ENCODE assay signal across 28 cellular contexts in genomic region chr1:57302812-57303607, GRCh38.
"Had no signal": no experiment of that assay in that cellular context is flagged by ENCODE, and none has a peak within 500 bp of the region (broad histone marks: within the 10 kb centered on the region; RNA-seq: fewer than 3 reads in every experiment).

No MANE protein-coding gene starts in this region.

- H3K36me3 ChIP-seq: breast epithelium, SJSA1 had no signal

- H3K27ac ChIP-seq: breast epithelium, KMS-11, SJSA1 had no signal

- H3K9me3 ChIP-seq: breast epithelium, SJSA1 had no signal

- ATAC-seq: activated CD8-positive, alpha-beta memory T cell treated with anti-CD3 and anti-CD28 coated beads, Interleukin-2, amount 10 ng/mL, durations not matched to agents 7 days and 5 days; PC-3; SK-N-SH treated with all-trans-retinoic acid at 6 μM for 48 hours had no signal

- H3K4me3 Mint-ChIP-seq: activated B cell treated with CpG ODN at 0.5 μM for 24 hours; activated CD4-positive, alpha-beta T cell treated with anti-CD3 and anti-CD28 coated beads, Interleukin-2, amount 10 ng/mL, durations not matched to agents 24 days and 14 days; activated CD8-positive, alpha-beta memory T cell treated with anti-CD3 and anti-CD28 coated beads, Interleukin-2, amount 10 ng/mL, durations not matched to agents 7 days and 5 days; activated naive CD4-positive, alpha-beta T cell treated with anti-CD3 and anti-CD28 coated beads, Interleukin-2, amount 50 U/mL, for 24 hours; activated T-cell treated with anti-CD3 and anti-CD28 coated beads, Interleukin-2, amount 50 U/mL, for 24 hours; activated T-helper 1 cell treated with anti-CD3 and anti-CD28 coated beads, Interleukin-12 subunit alpha, Interleukin-12 subunit beta, Interleukin-2, Interleukin-4 antibody, amounts not matched to agents 30 ng/mL and 10 ng/mL and 1 ng/mL, durations not matched to agents 14 hours and 24 hours and 36 hours had no signal

- H3K4me3 ChIP-seq: breast epithelium, SJSA1 had no signal

- H3K9ac ChIP-seq: KMS-11 had no signal

- H3K27ac Mint-ChIP-seq: activated B cell treated with CpG ODN at 0.5 μM for 24 hours; activated CD4-positive, alpha-beta T cell treated with anti-CD3 and anti-CD28 coated beads, Interleukin-2, amount 10 ng/mL, durations not matched to agents 24 days and 14 days; activated CD8-positive, alpha-beta memory T cell treated with anti-CD3 and anti-CD28 coated beads, Interleukin-2, amount 10 ng/mL, durations not matched to agents 7 days and 5 days; activated naive CD4-positive, alpha-beta T cell treated with anti-CD3 and anti-CD28 coated beads, Interleukin-2, amount 50 U/mL, for 24 hours; activated T-cell treated with anti-CD3 and anti-CD28 coated beads, Interleukin-2, amount 50 U/mL, for 24 hours; activated T-helper 1 cell treated with anti-CD3 and anti-CD28 coated beads, Interleukin-12 subunit alpha, Interleukin-12 subunit beta, Interleukin-2, Interleukin-4 antibody, amounts not matched to agents 30 ng/mL and 10 ng/mL and 1 ng/mL, durations not matched to agents 14 hours and 24 hours and 36 hours had no signal

- DNase-seq: activated B cell treated with CpG ODN at 0.5 μM for 24 hours; activated CD4-positive, alpha-beta T cell treated with anti-CD3 and anti-CD28 coated beads for 1 hour; activated CD4-positive, alpha-beta T cell treated with anti-CD3 and anti-CD28 coated beads, Interleukin-2, amount 10 ng/mL, durations not matched to agents 24 days and 14 days; activated CD4-positive, alpha-beta T cell treated with anti-CD3 and anti-CD28 coated beads, Interleukin-2, amount 50 U/mL, for 48 hours; activated CD8-positive, alpha-beta memory T cell treated with anti-CD3 and anti-CD28 coated beads, Interleukin-2, amount 10 ng/mL, durations not matched to agents 7 days and 5 days; activated effector memory CD4-positive, alpha-beta T cell treated with Interleukin-2 at 50 U/mL for 16 hours; activated naive CD4-positive, alpha-beta T cell; activated T-cell treated with anti-CD3 and anti-CD28 coated beads, Interleukin-2, amount 50 U/mL, for 24 hours; aorta; caudate nucleus; NCI-H1092; NCI-H1417; NCI-H2107; NCI-H2171 treated with DMSO at 0.1 percent for 48 hours; NCI-H345; NCI-H510A; NCI-H526 treated with DMSO at 0.1 percent for 48 hours; NCI-H82; PC-3; SHP77; SW 1271; T-helper 9 cell had no signal

- H3K4me2 ChIP-seq: KMS-11 had no signal

- H3K36me3 Mint-ChIP-seq: activated naive CD4-positive, alpha-beta T cell treated with anti-CD3 and anti-CD28 coated beads, Interleukin-2, amount 50 U/mL, for 24 hours had no signal

- H3K4me1 ChIP-seq: breast epithelium, SJSA1 had no signal

- H3K27me3 Mint-ChIP-seq: activated B cell treated with CpG ODN at 0.5 μM for 24 hours; activated CD4-positive, alpha-beta T cell treated with anti-CD3 and anti-CD28 coated beads, Interleukin-2, amount 10 ng/mL, durations not matched to agents 24 days and 14 days; activated CD8-positive, alpha-beta memory T cell treated with anti-CD3 and anti-CD28 coated beads, Interleukin-2, amount 10 ng/mL, durations not matched to agents 7 days and 5 days; activated naive CD4-positive, alpha-beta T cell treated with anti-CD3 and anti-CD28 coated beads, Interleukin-2, amount 50 U/mL, for 24 hours had no signal

- H3K27me3 ChIP-seq: breast epithelium, SJSA1 had no signal
